Comparison of ENCODE assay signal across 24 cellular contexts in genomic region chr17:71926746-71927398, GRCh38.
DNase-seq lines count a peak whose midpoint lies in the region; ATAC-seq and TF ChIP-seq lines count a peak whose summit lies in the region.
"Had no signal": no experiment of that assay in that cellular context is flagged by ENCODE, and none has a peak within 500 bp of the region (broad histone marks: within the 10 kb centered on the region; RNA-seq: fewer than 3 reads in every experiment).

No MANE protein-coding gene starts in this region.

- H3K36me3 Mint-ChIP-seq in MCF 10A (ENCODE audit: insufficient read depth, unreplicated experiment) = no peaks in the 10 kb centered on the region
- no peaks in the 10 kb centered on the region for H3K36me3 Mint-ChIP-seq in activated CD8-positive, alpha-beta memory T cell treated with anti-CD3 and anti-CD28 coated beads, Interleukin-2, amount 10 ng/mL, durations not matched to agents 7 days and 5 days
- H3K36me3 Mint-ChIP-seq: naive thymus-derived CD8-positive, alpha-beta T cell; type B pancreatic cell had no signal

- H3K9me2 ChIP-seq in OCI-LY7 (ENCODE audit: insufficient read depth, low read length) = no peaks in the 10 kb centered on the region

- TF ChIP-seq CTCF in MCF 10A (IDR thresholded peaks at IDR 0.05; ENCODE audit: unreplicated experiment) (no peak), breast epithelium (IDR thresholded peaks at IDR 0.05) (no peak), OCI-LY7 (conservative IDR thresholded peaks at IDR 0.05; ENCODE audit: low read length) (no peak)

- H3K79me2 ChIP-seq in OCI-LY7 (ENCODE audit: insufficient read depth, low read depth, low read length) = no peaks in the 10 kb centered on the region

- TF ChIP-seq POLR2A in breast epithelium (IDR thresholded peaks at IDR 0.05) = no peak

- no peak overlapping the region for H2AFZ ChIP-seq in OCI-LY7 (ENCODE audit: low read length)

- no peaks in the 10 kb centered on the region for H3K9me3 ChIP-seq in breast epithelium
- H3K9me3 ChIP-seq in OCI-LY7 (ENCODE audit: low read length) = no peaks in the 10 kb centered on the region
- H3K9me3 ChIP-seq: BLaER1, right atrium auricular region had no signal

- DNase-seq in MCF 10A (ENCODE audit: unreplicated experiment) = peak; percentile 9
- no peak for DNase-seq in breast epithelium (ENCODE audit: low spot score in 2 of 2)
- DNase-seq in SK-MEL-5 (ENCODE audit: low read depth, low spot score) = peak; percentile 32
- DNase-seq in kidney glomerular epithelial cell (lab: John Stamatoyannopoulos, UW) = peak; percentile 98
- DNase-seq in OCI-LY7 (ENCODE audit: low spot score) = no peak
- no peak for DNase-seq in COLO829 (ENCODE audit: low spot score)
- no peak for DNase-seq in activated CD8-positive, alpha-beta memory T cell treated with anti-CD3 and anti-CD28 coated beads, Interleukin-2, amount 10 ng/mL, durations not matched to agents 7 days and 5 days
- DNase-seq in stimulated activated CD4-positive, alpha-beta T cell treated with anti-CD3 and anti-CD28 coated beads, Interleukin-2, amount 100 ng/mL, for 48 hours = no peak
- DNase-seq: Calu3; effector CD4-positive, alpha-beta T cell; EL; naive thymus-derived CD8-positive, alpha-beta T cell; NCI-H1417; NCI-H524 treated with DMSO at 0.1 percent for 48 hours; Right ventricle myocardium superior; stimulated activated CD4-positive, alpha-beta T cell treated with anti-CD3 and anti-CD28 coated beads, Interleukin-15, amount 100 ng/mL, for 24 hours; stimulated activated CD8-positive, alpha-beta memory T cell treated with anti-CD3 and anti-CD28 coated beads, Interleukin-4, amount 100 ng/mL, for 48 hours had no signal

- H3K9me3 Mint-ChIP-seq in MCF 10A (ENCODE audit: unreplicated experiment) = peaks cover 15% of the 10 kb centered on the region
- peaks cover 3% of the 10 kb centered on the region for H3K9me3 Mint-ChIP-seq in activated CD8-positive, alpha-beta memory T cell treated with anti-CD3 and anti-CD28 coated beads, Interleukin-2, amount 10 ng/mL, durations not matched to agents 7 days and 5 days (ENCODE audit: low read depth)
- H3K9me3 Mint-ChIP-seq: type B pancreatic cell had no signal

- CTCF ChIA-PET in MCF 10A (lab: Yijun Ruan, JAX) (no interaction called here), OCI-LY7 (lab: Charles Lee; ENCODE audit: unreplicated experiment) (no interaction called here)
- CTCF ChIA-PET in activated CD8-positive, alpha-beta memory T cell treated with anti-CD3 and anti-CD28 coated beads, Interleukin-2, amount 10 ng/mL, durations not matched to agents 7 days and 5 days (lab: Charles Lee) = no interaction called here

- no peaks in the 10 kb centered on the region for H4K20me1 ChIP-seq in OCI-LY7 (ENCODE audit: insufficient read depth, low read length)
- H4K20me1 ChIP-seq: BLaER1 had no signal

- no peaks in the 10 kb centered on the region for H3K4me1 ChIP-seq in breast epithelium
- no peaks in the 10 kb centered on the region for H3K4me1 ChIP-seq in OCI-LY7 (ENCODE audit: insufficient read depth, low read length, poor library complexity, severe bottlenecking)
- H3K4me1 ChIP-seq: BLaER1, right atrium auricular region had no signal

- no peaks in the 10 kb centered on the region for H3K36me3 ChIP-seq in breast epithelium
- H3K36me3 ChIP-seq in OCI-LY7 (ENCODE audit: insufficient read depth, low read length) = no peaks in the 10 kb centered on the region
- H3K36me3 ChIP-seq: BLaER1, right atrium auricular region had no signal

- POLR2A ChIA-PET in MCF 10A (lab: Yijun Ruan, JAX) (interaction anchor here (0.6 kb wide), 1 partner anchor 1146 kb away, joined by 3 read pairs; no protein-coding TSS in a partner anchor), OCI-LY7 (lab: Charles Lee) (interaction anchor here (1.0 kb wide), 1 partner anchor 21 kb away, joined by 3 read pairs; no protein-coding TSS in a partner anchor)

- H3K4me2 ChIP-seq in OCI-LY7 (ENCODE audit: low read length) = no peak overlapping the region
- H3K4me2 ChIP-seq: BLaER1 had no signal

- in situ Hi-C loops in SK-MEL-5 (cut with HindIII; ENCODE audit: low pct_unique_long_range_greater_than_20kb, low sequenced_read_pairs) = no loop called here

- no peaks in the 10 kb centered on the region for H3K27me3 Mint-ChIP-seq in MCF 10A (ENCODE audit: insufficient read depth, unreplicated experiment)
- H3K27me3 Mint-ChIP-seq in activated CD8-positive, alpha-beta memory T cell treated with anti-CD3 and anti-CD28 coated beads, Interleukin-2, amount 10 ng/mL, durations not matched to agents 7 days and 5 days = no peaks in the 10 kb centered on the region

- no peak for ATAC-seq in activated CD8-positive, alpha-beta memory T cell treated with anti-CD3 and anti-CD28 coated beads, Interleukin-2, amount 10 ng/mL, durations not matched to agents 7 days and 5 days
- ATAC-seq: activated naive CD4-positive, alpha-beta T cell treated with anti-CD3 and anti-CD28 coated beads, Interleukin-2, amount 50 U/mL, for 72 hours; esophagus mucosa; naive thymus-derived CD8-positive, alpha-beta T cell had no signal

- H3K27ac ChIP-seq in breast epithelium (no peak overlapping the region), OCI-LY7 (ENCODE audit: low read depth, low read length, poor library complexity, severe bottlenecking) (no peak overlapping the region)
- H3K27ac ChIP-seq: BLaER1, HL-60, right atrium auricular region had no signal

- BruUV-seq in MCF 10A (replicated peaks; lab: Mats Ljungman, UMichigan) (no TSS peak), OCI-LY7 (replicated peaks; lab: Mats Ljungman, UMichigan) (no TSS peak)

- no peak overlapping the region for H3K27ac Mint-ChIP-seq in MCF 10A (ENCODE audit: low read depth, unreplicated experiment)
- no peak overlapping the region for H3K27ac Mint-ChIP-seq in activated CD8-positive, alpha-beta memory T cell treated with anti-CD3 and anti-CD28 coated beads, Interleukin-2, amount 10 ng/mL, durations not matched to agents 7 days and 5 days
- H3K27ac Mint-ChIP-seq: activated naive CD4-positive, alpha-beta T cell treated with anti-CD3 and anti-CD28 coated beads, Interleukin-2, amount 50 U/mL, for 72 hours; activated T-helper 1 cell treated with anti-CD3 and anti-CD28 coated beads, Interleukin-12 subunit alpha, Interleukin-12 subunit beta, Interleukin-2, Interleukin-4 antibody, amounts not matched to agents 30 ng/mL and 10 ng/mL and 1 ng/mL, durations not matched to agents 14 hours and 24 hours and 36 hours; naive thymus-derived CD8-positive, alpha-beta T cell; type B pancreatic cell had no signal

- H3K4me1 Mint-ChIP-seq in MCF 10A (ENCODE audit: insufficient read depth, unreplicated experiment) = peaks cover 31% of the 10 kb centered on the region
- peaks cover 2% of the 10 kb centered on the region for H3K4me1 Mint-ChIP-seq in activated CD8-positive, alpha-beta memory T cell treated with anti-CD3 and anti-CD28 coated beads, Interleukin-2, amount 10 ng/mL, durations not matched to agents 7 days and 5 days

- H3K4me3 ChIP-seq in breast epithelium (no peak overlapping the region), OCI-LY7 (ENCODE audit: low read depth, low read length, poor library complexity, severe bottlenecking) (no peak overlapping the region)
- H3K4me3 ChIP-seq: BLaER1, right atrium auricular region had no signal

- H3K4me3 Mint-ChIP-seq in MCF 10A (ENCODE audit: unreplicated experiment) = no peak overlapping the region
- no peak overlapping the region for H3K4me3 Mint-ChIP-seq in activated CD8-positive, alpha-beta memory T cell treated with anti-CD3 and anti-CD28 coated beads, Interleukin-2, amount 10 ng/mL, durations not matched to agents 7 days and 5 days
- H3K4me3 Mint-ChIP-seq: activated T-helper 1 cell treated with anti-CD3 and anti-CD28 coated beads, Interleukin-12 subunit alpha, Interleukin-12 subunit beta, Interleukin-2, Interleukin-4 antibody, amounts not matched to agents 30 ng/mL and 10 ng/mL and 1 ng/mL, durations not matched to agents 14 hours and 24 hours and 36 hours; naive thymus-derived CD8-positive, alpha-beta T cell; type B pancreatic cell had no signal

- no peaks in the 10 kb centered on the region for H3K27me3 ChIP-seq in breast epithelium
- H3K27me3 ChIP-seq: BLaER1, right atrium auricular region had no signal

- intact Hi-C loops in MCF 10A (cut with micrococcal nuclease) = no loop called here
- intact Hi-C loops in breast epithelium (cut with DNase I; ENCODE audit: low total_unique reads) = no loop called here
- intact Hi-C loops in OCI-LY7 (cut with micrococcal nuclease; ENCODE audit: unreplicated experiment) = no loop called here

Comparison
In these comparisons a context has a peak if more than half of its experiments do, and no peak if none do; other contexts are left out.
1. DNase-seq: peak in MCF 10A (single experiment), SK-MEL-5 (single experiment) and kidney glomerular epithelial cell (single experiment); none in breast epithelium (0 of 2), OCI-LY7 (single experiment), COLO829 (single experiment), activated CD8-positive, alpha-beta memory T cell treated with anti-CD3 and anti-CD28 coated beads, Interleukin-2, amount 10 ng/mL, durations not matched to agents 7 days and 5 days (single experiment) and stimulated activated CD4-positive, alpha-beta T cell treated with anti-CD3 and anti-CD28 coated beads, Interleukin-2, amount 100 ng/mL, for 48 hours (0 of 2).